ENCODE assay signal across 10 cellular contexts in genomic region chr1:10663668-10664035, GRCh38.
DNase-seq lines count a peak whose midpoint lies in the region; ATAC-seq and TF ChIP-seq lines count a peak whose summit lies in the region.
"Had no signal": no experiment of that assay in that cellular context is flagged by ENCODE, and none has a peak within 500 bp of the region (broad histone marks: within the 10 kb centered on the region; RNA-seq: fewer than 3 reads in every experiment).

No MANE protein-coding gene starts in this region.

- no peak overlapping the region for H3K9ac ChIP-seq in smooth muscle cell (ENCODE audit: low read depth)

- WGBS in smooth muscle cell (ENCODE audit: low lambda C conversion rate): 17% methylated on average over 12 of the region's 16 CpGs

- H3K27ac ChIP-seq in smooth muscle cell (ENCODE audit: low read depth): no peak overlapping the region
- H3K27ac ChIP-seq: HL-60 had no signal

- H2AFZ ChIP-seq in smooth muscle cell (ENCODE audit: low read depth): peak overlapping the region; percentile 51

- H4K20me1 ChIP-seq in smooth muscle cell (ENCODE audit: low read depth): no peaks in the 10 kb centered on the region

- DNase-seq in HuH-7 (ENCODE audit: low spot score) (peak; percentile 58), choroid plexus epithelial cell (ENCODE audit: low read depth) (peak; percentile 12), left kidney (ENCODE audit: low read depth, low spot score) (peak; percentile 94), smooth muscle cell (lab: John Stamatoyannopoulos, UW; ENCODE audit: unreplicated experiment) (peak; percentile 33), NCI-H1417 treated with DMSO at 0.1 percent for 48 hours (lab: John Stamatoyannopoulos, UW) (no peak)
- DNase-seq: DND-41 had no signal

- H3K27me3 ChIP-seq in smooth muscle cell (ENCODE audit: low read depth): no peaks in the 10 kb centered on the region

- H3K9me3 ChIP-seq in smooth muscle cell (replicated peaks; ENCODE audit: low read depth): no peaks in the 10 kb centered on the region

- peak overlapping the region; percentile 73 for H3K4me2 ChIP-seq in smooth muscle cell

- TF ChIP-seq CTCF in choroid plexus epithelial cell (conservative IDR thresholded peaks at IDR 0.05; ENCODE audit: low read depth, low read length) (no peak), smooth muscle cell (IDR thresholded peaks at IDR 0.05; ENCODE audit: borderline replicate concordance, insufficient read depth, poor library complexity, severe bottlenecking) (no peak)

- H3K4me3 ChIP-seq in choroid plexus epithelial cell (ENCODE audit: low read depth, low read length): no peak overlapping the region
- H3K4me3 ChIP-seq in smooth muscle cell: no peak overlapping the region

- peaks cover 25% of the 10 kb centered on the region for H3K4me1 ChIP-seq in smooth muscle cell (ENCODE audit: low read depth)

- no peaks in the 10 kb centered on the region for H3F3A ChIP-seq in smooth muscle cell (ENCODE audit: low read depth)

- no peaks in the 10 kb centered on the region for H3K36me3 ChIP-seq in smooth muscle cell (ENCODE audit: low read depth)

- ATAC-seq in GM21390 (IDR thresholded peaks at IDR 0.05; ENCODE audit: unreplicated experiment): no peak
- no peak for ATAC-seq in GM19452 (IDR thresholded peaks at IDR 0.05; ENCODE audit: unreplicated experiment)
- no peak for ATAC-seq in HG03139 (IDR thresholded peaks at IDR 0.05; ENCODE audit: unreplicated experiment)

- no peaks in the 10 kb centered on the region for H3K79me2 ChIP-seq in smooth muscle cell (ENCODE audit: low read depth)
